In genomic region chr11:47843354-47844060, GRCh38 we compare ENCODE assay signal across 1 cellular context.
TF ChIP-seq lines count a peak whose summit lies in the region.

No MANE protein-coding gene starts in this region.

TF ChIP-seq in GM12878, 131 proteins besides CTCF, POLR2A, EP300 and RAD21 (continued from another document):
- TF ChIP-seq ZNF687 (IDR thresholded peaks at IDR 0.05) = no peak
- no peak for TF ChIP-seq NR2C1 (IDR thresholded peaks at IDR 0.05)
- no peak for TF ChIP-seq IKZF1 (conservative IDR thresholded peaks at IDR 0.05)
- no peak for TF ChIP-seq ZNF274 (IDR thresholded peaks at IDR 0.05; ENCODE audit: insufficient read depth, insufficient read length)
- no peak for TF ChIP-seq PAX8 (IDR thresholded peaks at IDR 0.05)
- no peak for TF ChIP-seq BCLAF1 (IDR thresholded peaks at IDR 0.05)
- TF ChIP-seq KLF5 (IDR thresholded peaks at IDR 0.05; ENCODE audit: partially characterized antibody) = no peak
- TF ChIP-seq ZBTB33 (IDR thresholded peaks at IDR 0.05) = no peak
